ENCODE assay signal across 1 cellular context in genomic region chr4:168843635-168844034, GRCh38.
TF ChIP-seq lines count a peak whose summit lies in the region.

No MANE protein-coding gene starts in this region.

TF ChIP-seq in WTC11, 78 proteins besides CTCF, POLR2A, EP300 and RAD21 (continued from another document):
- TF ChIP-seq ZNF532 (CRISPR knock-in tag; IDR thresholded peaks at IDR 0.05; ENCODE audit: borderline replicate concordance) (no peak), FOXP1 (CRISPR knock-in tag; IDR thresholded peaks at IDR 0.05; ENCODE audit: borderline replicate concordance) (no peak), AR (CRISPR knock-in tag; IDR thresholded peaks at IDR 0.05) (no peak), FOXJ3 (CRISPR knock-in tag; IDR thresholded peaks at IDR 0.05; ENCODE audit: borderline replicate concordance) (no peak), ZSCAN18 (CRISPR knock-in tag; IDR thresholded peaks at IDR 0.05) (no peak), ZBTB21 (CRISPR knock-in tag; IDR thresholded peaks at IDR 0.05; ENCODE audit: borderline replicate concordance) (no peak), SOX15 (CRISPR knock-in tag; IDR thresholded peaks at IDR 0.05) (no peak), JAZF1 (CRISPR knock-in tag; IDR thresholded peaks at IDR 0.05) (no peak), ZNF317 (CRISPR knock-in tag; IDR thresholded peaks at IDR 0.05; ENCODE audit: borderline replicate concordance, low read depth) (no peak), MLX (CRISPR knock-in tag; IDR thresholded peaks at IDR 0.05) (no peak), MYBL2 (CRISPR knock-in tag; IDR thresholded peaks at IDR 0.05) (no peak), PRRX2 (CRISPR knock-in tag; IDR thresholded peaks at IDR 0.05) (no peak)
TF ChIP-seq in WTC11: peak in this region for 0.
